In genomic region chr17:59800530-59800942, GRCh38 we compare ENCODE assay signal across 2 cellular contexts.
TF ChIP-seq lines count a peak whose summit lies in the region.

No MANE protein-coding gene starts in this region.

TF ChIP-seq in SK-N-SH treated with all-trans-retinoic acid at 6 μM for 48 hours, 23 proteins besides CTCF, POLR2A, EP300 and RAD21 (continued from another document):
- TF ChIP-seq POU6F1 (CRISPR knock-in tag; IDR thresholded peaks at IDR 0.05; ENCODE audit: borderline replicate concordance, low read depth): no peak
TF ChIP-seq in SK-N-SH treated with all-trans-retinoic acid at 6 μM for 48 hours: peak in this region for 1.

TF ChIP-seq in SK-N-SH, 30 proteins besides CTCF, POLR2A, EP300 and RAD21 (continued from another document):
- TF ChIP-seq EZH2phosphoT487 (IDR thresholded peaks at IDR 0.05; ENCODE audit: borderline replicate concordance, low read depth) (no peak), TAF1 (IDR thresholded peaks at IDR 0.05; ENCODE audit: borderline replicate concordance, low read depth, low read length) (no peak), FOXJ3 (CRISPR knock-in tag; IDR thresholded peaks at IDR 0.05) (no peak), FOXM1 (IDR thresholded peaks at IDR 0.05; ENCODE audit: low read depth) (no peak), ZBTB33 (IDR thresholded peaks at IDR 0.05; ENCODE audit: borderline replicate concordance, low read depth) (no peak), RFX5 (IDR thresholded peaks at IDR 0.05; ENCODE audit: low read length) (no peak), JUND (IDR thresholded peaks at IDR 0.05) (no peak), NRF1 (IDR thresholded peaks at IDR 0.05; ENCODE audit: low read depth, low read length) (no peak), PBX3 (IDR thresholded peaks at IDR 0.05) (no peak), NFIC (IDR thresholded peaks at IDR 0.05; ENCODE audit: borderline replicate concordance) (no peak), USF1 (IDR thresholded peaks at IDR 0.05; ENCODE audit: borderline replicate concordance, low read depth) (no peak), ELF1 (IDR thresholded peaks at IDR 0.05) (no peak)
TF ChIP-seq in SK-N-SH: peak in this region for 0.
